1 cellular context compared by ENCODE assay signal in genomic region chr20:35771689-35772562, GRCh38.
A peak's percentile ranks its signal among the peaks of the same experiment; 100 is the strongest.
TF ChIP-seq lines count a peak whose summit lies in the region.

PHF20 (plus strand) TSS chr20:35772015; CDS start chr20:35801523, 29,508 bp downstream.

TF ChIP-seq in A549, 52 proteins besides CTCF, POLR2A, EP300 and RAD21 (continued from another document):
- peak; percentile 95 for TF ChIP-seq USF2 (IDR thresholded peaks at IDR 0.05)
- TF ChIP-seq HEYL (CRISPR knock-in tag; IDR thresholded peaks at IDR 0.05), result no peak
- TF ChIP-seq RNF2 (IDR thresholded peaks at IDR 0.05; ENCODE audit: borderline replicate concordance, low read depth), result peak; percentile 89; the same call in 1 of the 2 replicates
- no peak for TF ChIP-seq ELK1 (IDR thresholded peaks at IDR 0.05; ENCODE audit: low read depth, low read length)
- TF ChIP-seq PBX3 (IDR thresholded peaks at IDR 0.05), result peak; percentile 95
- TF ChIP-seq CHD2 (IDR thresholded peaks at IDR 0.05; ENCODE audit: low read length, partially characterized antibody), result peak; percentile 24
- peak; percentile 75 to 88; a peak in 3 of 5 replicates for TF ChIP-seq JUN (IDR thresholded peaks at IDR 0.05)
- TF ChIP-seq NR3C1 (IDR thresholded peaks at IDR 0.05), result no peak
